In the genomic region with DNA sequence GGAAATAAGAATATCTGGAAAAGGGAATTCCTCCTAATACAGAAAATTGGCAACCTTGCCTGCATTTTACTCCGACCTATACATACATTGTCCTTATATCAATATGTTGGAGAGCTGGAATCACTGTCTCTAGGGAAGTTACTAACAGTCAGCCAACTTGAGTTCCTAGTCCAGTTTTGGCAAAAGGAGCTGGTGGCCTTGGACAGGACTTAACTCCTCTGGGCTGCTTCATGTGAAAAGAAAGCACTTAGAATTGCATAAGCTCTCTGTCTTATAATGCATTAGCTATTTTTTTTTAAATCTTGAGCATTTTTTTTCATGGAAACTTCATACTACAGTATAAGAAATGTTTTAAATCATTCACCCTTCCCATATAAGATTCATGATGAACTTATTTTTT, we compare ENCODE assay signal across 19 cellular contexts.
DNase-seq lines count a peak whose midpoint lies in the region; ATAC-seq and FAIRE-seq lines count a peak whose summit lies in the region.
"Had no signal": no experiment of that assay in that cellular context is flagged by ENCODE, and none has a peak within 500 bp of the region (broad histone marks: within the 10 kb centered on the region; RNA-seq: fewer than 3 reads in every experiment).

No MANE protein-coding gene starts in this region.

- peak; percentile 46 for DNase-seq in Right ventricle myocardium inferior (ENCODE audit: missing footprints)
- no peak for DNase-seq in left cardiac atrium
- peak; percentile 12 for DNase-seq in amniotic epithelial cell (ENCODE audit: low read depth)
- peak; percentile 24 for DNase-seq in fibroblast of the conjunctiva (ENCODE audit: low read depth)
- no peak for DNase-seq in urothelium cell line (ENCODE audit: low spot score)
- DNase-seq in NOMO-1 (lab: John Stamatoyannopoulos, UW; ENCODE audit: unreplicated experiment in 2 of 2): no peak
- DNase-seq: BE2C, DMS53, GDM1, Karpas-422, MV-4-11, NCI-H1694, NCI-H2081 treated with DMSO at 0.1 percent for 48 hours, SHP77 had no signal

- FAIRE-seq in urothelium cell line (lab: Jason Lieb, UNC): peak; percentile 9
- FAIRE-seq: A549, D721Med, H1 had no signal

- ATAC-seq in Right ventricle myocardium inferior (peak; percentile 77), left cardiac atrium (no peak), GM18861 (IDR thresholded peaks at IDR 0.05; ENCODE audit: unreplicated experiment) (no peak)
- ATAC-seq: A549, HCT116 had no signal

- intact Hi-C loops in Right ventricle myocardium inferior (cut with DNase I): no loop called here
- intact Hi-C loops in left cardiac atrium (cut with DNase I): no loop called here

Comparison
In these comparisons a context has a peak if more than half of its experiments do, and no peak if none do; other contexts are left out.
1. DNase-seq: peak in Right ventricle myocardium inferior (single experiment), amniotic epithelial cell (single experiment) and fibroblast of the conjunctiva (single experiment); none in left cardiac atrium (single experiment), urothelium cell line (single experiment) and NOMO-1 (0 of 2).